24 cellular contexts compared by ENCODE assay signal in the genomic region with DNA sequence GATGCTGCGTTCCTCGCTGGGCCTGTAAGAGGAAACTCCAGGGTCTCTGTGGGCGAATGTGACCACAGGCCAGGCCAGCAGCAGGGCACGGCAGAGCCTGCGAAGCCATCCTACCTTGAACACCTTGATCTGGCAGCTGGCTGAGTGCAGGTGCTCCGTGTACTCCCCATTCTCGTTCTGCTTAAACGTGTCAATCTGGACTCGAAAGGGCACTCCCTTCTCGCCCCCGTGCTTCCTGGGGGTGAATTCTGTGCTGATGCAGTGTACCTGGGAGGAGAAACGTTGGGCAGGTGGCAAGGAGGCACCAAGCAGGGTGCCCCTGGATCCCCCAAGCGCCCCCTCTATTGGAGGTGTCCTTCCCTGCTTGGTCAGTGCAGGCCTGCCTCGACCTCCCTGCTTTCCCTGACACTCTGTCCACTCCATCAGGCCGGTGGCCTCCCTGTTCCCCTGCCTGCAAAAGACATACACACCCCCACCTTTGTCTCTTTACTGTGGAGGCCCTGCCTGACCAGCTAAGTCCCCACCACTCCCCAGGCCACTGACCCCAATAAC. TPM values are rescaled to one million over a fixed set of nuclear protein-coding genes. Genes with fewer than 3 reads are reported as not detected.
"Had no signal": no experiment of that assay in that cellular context is flagged by ENCODE, and none has a peak within 500 bp of the region (broad histone marks: within the 10 kb centered on the region; RNA-seq: fewer than 3 reads in every experiment).

No MANE protein-coding gene starts in this region.

- H3K27me3 ChIP-seq: esophagus muscularis mucosa, gastroesophageal sphincter, ovary, testis, tibial nerve had no signal

- H3K4me3 ChIP-seq: esophagus muscularis mucosa, gastroesophageal sphincter, ovary, testis, tibial nerve had no signal

- H3K9me3 Mint-ChIP-seq: dendritic cell treated with granulocyte-macrophage colony-stimulating factor and Interleukin-4, amounts not matched to agents 40 ng/mL and 50 ng/mL, for 4 days; effector memory CD8-positive, alpha-beta T cell; immature natural killer cell; naive B cell; stimulated activated memory B cell treated with anti-CD40 and anti-IgM and Interleukin-4, amounts not matched to agents 10 μg/mL and 1 μg/mL and 100 μg/mL, for 72 hours; stimulated activated naive CD8-positive, alpha-beta T cell treated with anti-CD3 and anti-CD28 coated beads, Interleukin-15, amount 100 ng/mL, for 72 hours had no signal

- H3K27ac Mint-ChIP-seq: dendritic cell treated with granulocyte-macrophage colony-stimulating factor and Interleukin-4, amounts not matched to agents 40 ng/mL and 50 ng/mL, for 4 days; effector memory CD8-positive, alpha-beta T cell; immature natural killer cell; progenitor cell of endocrine pancreas; stimulated activated memory B cell treated with anti-CD40 and anti-IgM and Interleukin-4, amounts not matched to agents 10 μg/mL and 1 μg/mL and 100 μg/mL, for 72 hours had no signal

- H3K4me1 ChIP-seq: esophagus muscularis mucosa, gastroesophageal sphincter, testis, tibial nerve had no signal

- DNase-seq: cerebellar nuclear complex; effector memory CD8-positive, alpha-beta T cell; glutamatergic neuron; immature natural killer cell; left ventricle myocardium superior; naive B cell; nucleus accumbens; ovary; right cardiac atrium; stimulated activated CD4-positive, alpha-beta T cell treated with anti-CD3 and anti-CD28 coated beads, Interleukin-15, amount 100 ng/mL, for 24 hours; stimulated activated CD4-positive, alpha-beta T cell treated with anti-CD3 and anti-CD28 coated beads, Interleukin-1b, Interleukin-23, amount 100 ng/mL, for 48 hours; stimulated activated CD4-positive, alpha-beta T cell treated with anti-CD3 and anti-CD28 coated beads, Interleukin-4, amount 100 ng/mL, for 24 hours; stimulated activated naive CD8-positive, alpha-beta T cell treated with anti-CD3 and anti-CD28 coated beads, Interleukin-15, amount 100 ng/mL, for 72 hours; testis had no signal

- H3K36me3 Mint-ChIP-seq: immature natural killer cell; naive B cell; stimulated activated memory B cell treated with anti-CD40 and anti-IgM and Interleukin-4, amounts not matched to agents 10 μg/mL and 1 μg/mL and 100 μg/mL, for 72 hours had no signal

- H3K36me3 ChIP-seq: esophagus muscularis mucosa, gastroesophageal sphincter, ovary, tibial nerve had no signal

- ATAC-seq: effector memory CD8-positive, alpha-beta T cell; gastroesophageal sphincter; left colon; left ventricle myocardium superior; right cardiac atrium; stimulated activated memory B cell treated with anti-CD40 and anti-IgM and Interleukin-4, amounts not matched to agents 10 μg/mL and 1 μg/mL and 100 μg/mL, for 72 hours; stimulated activated naive CD8-positive, alpha-beta T cell treated with anti-CD3 and anti-CD28 coated beads, Interleukin-15, amount 100 ng/mL, for 72 hours had no signal

- H3K4me1 Mint-ChIP-seq: immature natural killer cell; naive B cell; stimulated activated memory B cell treated with anti-CD40 and anti-IgM and Interleukin-4, amounts not matched to agents 10 μg/mL and 1 μg/mL and 100 μg/mL, for 72 hours; stimulated activated naive CD8-positive, alpha-beta T cell treated with anti-CD3 and anti-CD28 coated beads, Interleukin-15, amount 100 ng/mL, for 72 hours had no signal

- H3K27ac ChIP-seq: epithelial cell of prostate, esophagus muscularis mucosa, gastroesophageal sphincter, ovary, testis, tibial nerve had no signal

- H3K9me3 ChIP-seq: esophagus muscularis mucosa, gastroesophageal sphincter, ovary, testis, tibial nerve had no signal

- H3K27me3 Mint-ChIP-seq: stimulated activated memory B cell treated with anti-CD40 and anti-IgM and Interleukin-4, amounts not matched to agents 10 μg/mL and 1 μg/mL and 100 μg/mL, for 72 hours; stimulated activated naive CD8-positive, alpha-beta T cell treated with anti-CD3 and anti-CD28 coated beads, Interleukin-15, amount 100 ng/mL, for 72 hours had no signal

- H3K4me3 Mint-ChIP-seq: dendritic cell treated with granulocyte-macrophage colony-stimulating factor and Interleukin-4, amounts not matched to agents 40 ng/mL and 50 ng/mL, for 4 days; effector memory CD8-positive, alpha-beta T cell; immature natural killer cell; naive B cell; stimulated activated memory B cell treated with anti-CD40 and anti-IgM and Interleukin-4, amounts not matched to agents 10 μg/mL and 1 μg/mL and 100 μg/mL, for 72 hours; stimulated activated naive CD8-positive, alpha-beta T cell treated with anti-CD3 and anti-CD28 coated beads, Interleukin-15, amount 100 ng/mL, for 72 hours had no signal

RNA-seq across cellular contexts. Expression of gene TFCP2L1, which starts 38.2 kb away (rescaled TPM):
- total RNA-seq: fibroblast of villous mesenchyme, lung microvascular endothelial cell had no signal
